Comparison of ENCODE assay signal across 16 cellular contexts in the genomic region with DNA sequence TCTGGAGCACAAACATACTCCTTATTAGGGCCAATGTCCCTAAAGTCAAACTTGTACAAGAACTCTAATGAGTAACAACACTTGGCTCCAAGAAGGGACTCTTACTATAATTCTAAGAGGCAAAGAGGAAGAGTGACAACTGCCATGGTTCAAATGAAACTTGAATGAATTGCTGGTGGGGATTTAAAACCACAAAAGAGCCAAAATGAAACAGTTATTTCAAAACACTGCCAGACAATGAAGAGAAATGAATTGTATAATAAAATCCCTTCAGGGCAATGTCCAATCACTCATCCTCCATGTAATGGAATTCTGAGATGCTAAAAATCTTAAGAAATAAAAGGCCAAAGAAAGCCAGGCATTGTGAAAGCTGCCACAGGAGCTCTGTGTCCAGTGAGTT. TPM values are rescaled to one million over a fixed set of nuclear protein-coding genes. Genes with fewer than 3 reads are reported as not detected.
DNase-seq lines count a peak whose midpoint lies in the region; ATAC-seq and TF ChIP-seq lines count a peak whose summit lies in the region.
"Had no signal": no experiment of that assay in that cellular context is flagged by ENCODE, and none has a peak within 500 bp of the region (broad histone marks: within the 10 kb centered on the region; RNA-seq: fewer than 3 reads in every experiment).

No MANE protein-coding gene starts in this region.

- H3K9me3 ChIP-seq in subcutaneous abdominal adipose tissue (ENCODE audit: control insufficient read depth in 5 of 5, low read length in 5 of 5) = no peaks in the 10 kb centered on the region
- H3K9me3 ChIP-seq: BLaER1 had no signal

- H3K36me3 ChIP-seq in subcutaneous abdominal adipose tissue (ENCODE audit: control insufficient read depth in 5 of 5, insufficient read depth in 5 of 5, low read length in 5 of 5) = no peaks in the 10 kb centered on the region
- H3K36me3 ChIP-seq: BLaER1 had no signal

- ATAC-seq in HG03565 (IDR thresholded peaks at IDR 0.05; ENCODE audit: unreplicated experiment) = peak; percentile 45
- ATAC-seq: CD8-positive, alpha-beta T cell had no signal

- no peaks in the 10 kb centered on the region for H3K27me3 ChIP-seq in subcutaneous abdominal adipose tissue (ENCODE audit: control insufficient read depth in 5 of 5, insufficient read depth in 4 of 5, low read length in 5 of 5)
- H3K27me3 ChIP-seq: BLaER1 had no signal

- H3K27ac ChIP-seq in subcutaneous abdominal adipose tissue (ENCODE audit: low read depth, low read length) = peak overlapping the region; percentile 47
- no peak overlapping the region for H3K27ac ChIP-seq in caudate nucleus (ENCODE audit: low read depth, low read length)
- H3K27ac ChIP-seq: BLaER1, RWPE1 had no signal

- TF ChIP-seq CTCF in epithelial cell of esophagus (IDR thresholded peaks at IDR 0.05; ENCODE audit: insufficient read depth, low read depth, low read length, missing control alignments) = no peak

- peaks cover 0 to 19% (median 4%) of the 10 kb centered on the region in 5 donors for H3K4me1 ChIP-seq in subcutaneous abdominal adipose tissue (ENCODE audit: control insufficient read depth in 5 of 5, insufficient read depth in 5 of 5, low read length in 5 of 5)

- DNase-seq in RPMI7951 (ENCODE audit: low read depth) (peak; percentile 19), epithelial cell of esophagus (ENCODE audit: low read depth) (peak; percentile 32), globus pallidus (ENCODE audit: low spot score) (no peak), caudate nucleus (lab: John Stamatoyannopoulos, UW) (no peak)
- DNase-seq in activated T-cell treated with anti-CD3 and anti-CD28 coated beads, Interleukin-2, amount 50 U/mL, for 1 hour = no peak
- DNase-seq: CD8-positive, alpha-beta T cell; DMS79 treated with DMSO at 0.1 percent for 48 hours; H9; Kasumi-1; NCI-H1694 treated with DMSO at 0.1 percent for 48 hours; NCI-H510A; NCI-H748 treated with DMSO at 0.1 percent for 48 hours had no signal

- no peak overlapping the region for H3K4me3 ChIP-seq in epithelial cell of esophagus (ENCODE audit: low read length)
- no peak overlapping the region for H3K4me3 ChIP-seq in subcutaneous abdominal adipose tissue (ENCODE audit: low read depth in 1 of 5, low read length in 5 of 5)
- H3K4me3 ChIP-seq: BLaER1 had no signal

- H3K9ac ChIP-seq in subcutaneous abdominal adipose tissue (ENCODE audit: low read length in 5 of 5) = no peak overlapping the region
- H3K9ac ChIP-seq: BLaER1 had no signal

RNA-seq across cellular contexts. Expression of a gene that starts 14.2 kb away (rescaled TPM):
- 0.24 and 0.98 TPM in 2 replicates for total RNA-seq in RPMI7951 (2014; rRNA removed; shearing (Covaris generic))
- total RNA-seq: CD8-positive, alpha-beta T cell had no signal

Comparison
In these comparisons a context has a peak if more than half of its experiments do, and no peak if none do; other contexts are left out.
1. DNase-seq: peak in RPMI7951 (single experiment) and epithelial cell of esophagus (single experiment); none in globus pallidus (single experiment), caudate nucleus (0 of 61) and activated T-cell treated with anti-CD3 and anti-CD28 coated beads, Interleukin-2, amount 50 U/mL, for 1 hour (single experiment).